ENCODE assay signal across 16 cellular contexts in genomic region chr10:120989996-120990395, GRCh38.
DNase-seq lines count a peak whose midpoint lies in the region; ATAC-seq and TF ChIP-seq lines count a peak whose summit lies in the region.
"Had no signal": no experiment of that assay in that cellular context is flagged by ENCODE, and none has a peak within 500 bp of the region (broad histone marks: within the 10 kb centered on the region; RNA-seq: fewer than 3 reads in every experiment).

No MANE protein-coding gene starts in this region.

- no peak overlapping the region for H2BK12ac ChIP-seq in neuronal stem cell (ENCODE audit: low read length)

- no peak overlapping the region for H3K4me2 ChIP-seq in neuronal stem cell (ENCODE audit: insufficient read depth, low read length, poor library complexity, severe bottlenecking)
- H3K4me2 ChIP-seq: A549, BLaER1 had no signal

- TF ChIP-seq POLR2A in vagina (IDR thresholded peaks at IDR 0.05): no peak

- H3K4ac ChIP-seq in neuronal stem cell (ENCODE audit: low read length): no peak overlapping the region

- no peak overlapping the region for H3K23ac ChIP-seq in neuronal stem cell (ENCODE audit: low read depth, low read length, poor library complexity)

- intact Hi-C loops in vagina (cut with DNase I): no loop called here

- no CpG with 5 or more reads among the region's 8 CpGs for WGBS in neuronal stem cell (ENCODE audit: extremely low coverage in 2 of 2, insufficient read length in 2 of 2, insufficient replicate concordance in 1 of 2), 2 donors

- no peak overlapping the region for H2BK120ac ChIP-seq in neuronal stem cell (ENCODE audit: low read depth, low read length)

- no peak overlapping the region for H3K9ac ChIP-seq in neuronal stem cell (ENCODE audit: low read depth, low read length, poor library complexity)
- H3K9ac ChIP-seq: BLaER1, GM23248 had no signal

- peak overlapping the region; percentile 53 for H3K18ac ChIP-seq in neuronal stem cell (ENCODE audit: low read length)

- H2BK15ac ChIP-seq in neuronal stem cell (ENCODE audit: low read length): peak overlapping the region; percentile 65

- H3K27me3 ChIP-seq in neuronal stem cell (ENCODE audit: control insufficient read depth in 3 of 3, insufficient read depth in 3 of 3, low read depth in 1 of 3, low read length in 3 of 3): no peaks in the 10 kb centered on the region
- H3K27me3 ChIP-seq in vagina: no peaks in the 10 kb centered on the region
- H3K27me3 ChIP-seq: BLaER1 had no signal

- no peaks in the 10 kb centered on the region for H3K79me1 ChIP-seq in neuronal stem cell (ENCODE audit: low read depth, low read length)

- H2AK5ac ChIP-seq in neuronal stem cell (ENCODE audit: low read depth, low read length): peak overlapping the region; percentile 38

- no peak overlapping the region for H4K91ac ChIP-seq in neuronal stem cell (ENCODE audit: low read depth, low read length, poor library complexity)

- H4K8ac ChIP-seq in neuronal stem cell (ENCODE audit: low read depth, low read length): no peak overlapping the region

- TF ChIP-seq CTCF in vagina (IDR thresholded peaks at IDR 0.05): no peak

- H2BK5ac ChIP-seq in neuronal stem cell (ENCODE audit: low read length): no peak overlapping the region

- ATAC-seq in GM19324 (IDR thresholded peaks at IDR 0.05; ENCODE audit: low FRiP score, unreplicated experiment): no peak
- ATAC-seq: A549 had no signal

- no peak overlapping the region for H3K4me3 ChIP-seq in neuronal stem cell (ENCODE audit: low read length in 2 of 2)
- no peak overlapping the region for H3K4me3 ChIP-seq in vagina
- H3K4me3 ChIP-seq: A549, BLaER1, GM23248 had no signal

- H3K36me3 ChIP-seq in neuronal stem cell (replicated peaks in 1 of 2; ENCODE audit: control insufficient read depth in 2 of 2, insufficient read depth in 2 of 2, low read length in 2 of 2): no peaks in the 10 kb centered on the region
- no peaks in the 10 kb centered on the region for H3K36me3 ChIP-seq in vagina
- H3K36me3 ChIP-seq: BLaER1 had no signal

- peaks cover 0 to 6% of the 10 kb centered on the region in 2 donors for H3K9me3 ChIP-seq in neuronal stem cell (replicated peaks in 1 of 2; ENCODE audit: control insufficient read depth in 2 of 2, insufficient read depth in 1 of 2, low read depth in 1 of 2, low read length in 2 of 2)
- no peaks in the 10 kb centered on the region for H3K9me3 ChIP-seq in vagina
- H3K9me3 ChIP-seq: A549 had no signal

- H3K4me1 ChIP-seq in neuronal stem cell (ENCODE audit: control insufficient read depth in 2 of 2, insufficient read depth in 1 of 2, low read depth in 1 of 2, low read length in 2 of 2) (no peaks in the 10 kb centered on the region), vagina (no peaks in the 10 kb centered on the region)
- H3K4me1 ChIP-seq: A549 had no signal

- DNase-seq in NCI-H82 (lab: John Stamatoyannopoulos, UW) (peak; percentile 25), NCI-H82 treated with DMSO at 0.1 percent for 48 hours (lab: John Stamatoyannopoulos, UW; ENCODE audit: unreplicated experiment) (no peak), islet precursor cell (peak; percentile 64), neuronal stem cell (ENCODE audit: low spot score) (no peak), vagina (ENCODE audit: extremely low spot score in 2 of 2) (peak; percentile 58 to 61), iPS-NIHi11 (ENCODE audit: low spot score) (no peak), hypothalamus (lab: John Stamatoyannopoulos, UW) (no peak)
- DNase-seq: CD4-positive, alpha-beta memory T cell; DMS153; DMS79; GDM1; GM23248 had no signal

- H2AFZ ChIP-seq in neuronal stem cell (ENCODE audit: low read length): no peak overlapping the region
- H2AFZ ChIP-seq: GM23248 had no signal

- H3K27ac ChIP-seq in neuronal stem cell (replicated peaks; ENCODE audit: low read length) (no peak overlapping the region), vagina (no peak overlapping the region)
- H3K27ac ChIP-seq: 22Rv1, A549, BLaER1, GM23248 had no signal

- peak overlapping the region; percentile 75 for H3K14ac ChIP-seq in neuronal stem cell (ENCODE audit: low read length)

Comparison
In these comparisons a context has a peak if more than half of its experiments do, and no peak if none do; other contexts are left out.
1. DNase-seq: peak in NCI-H82 (single experiment), islet precursor cell (single experiment) and vagina (2 of 2); none in NCI-H82 treated with DMSO at 0.1 percent for 48 hours (single experiment), neuronal stem cell (single experiment), iPS-NIHi11 (single experiment) and hypothalamus (0 of 51).